Comparison of ENCODE assay signal across 12 cellular contexts in the genomic region with DNA sequence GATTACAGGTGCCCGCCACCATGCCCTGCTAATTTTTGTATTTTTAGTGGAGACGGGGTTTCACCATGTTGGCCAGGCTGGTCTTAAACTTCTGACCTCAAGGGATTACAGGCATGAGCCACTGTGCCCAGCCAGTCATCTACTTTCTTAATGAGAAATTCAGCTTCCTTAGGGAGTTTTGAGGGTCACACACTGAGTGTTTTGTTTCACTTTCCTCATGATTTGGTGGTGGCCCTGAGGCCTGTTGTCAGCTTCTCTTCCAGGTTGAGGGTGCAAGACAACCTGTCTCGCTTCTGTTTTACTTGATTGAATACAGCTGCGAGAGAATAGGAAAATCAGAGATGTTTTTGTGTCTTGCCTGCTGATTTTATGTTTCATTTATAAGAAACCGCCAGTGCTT. TPM values are rescaled to one million over a fixed set of nuclear protein-coding genes. Genes with fewer than 3 reads are reported as not detected.
A peak's percentile ranks its signal among the peaks of the same experiment; 100 is the strongest.
DNase-seq lines count a peak whose midpoint lies in the region; ATAC-seq and TF ChIP-seq lines count a peak whose summit lies in the region.
"Had no signal": no experiment of that assay in that cellular context is flagged by ENCODE, and none has a peak within 500 bp of the region (broad histone marks: within the 10 kb centered on the region; RNA-seq: fewer than 3 reads in every experiment).

No MANE protein-coding gene starts in this region.

- no peaks in the 10 kb centered on the region for H3K27me3 Mint-ChIP-seq in activated CD4-positive, alpha-beta T cell treated with anti-CD3 and anti-CD28 coated beads, Interleukin-2, amount 10 ng/mL, durations not matched to agents 24 days and 14 days

- no peak overlapping the region for H2AFZ ChIP-seq in IMR-90 (replicated peaks; ENCODE audit: low read length, poor library complexity)

- H3K4me2 ChIP-seq in IMR-90 (ENCODE audit: low read depth, low read length) = no peak overlapping the region

- DNase-seq in IMR-90 = no peak
- DNase-seq in vagina (ENCODE audit: extremely low spot score in 2 of 2) = no peak
- no peak for DNase-seq in sciatic nerve (ENCODE audit: low spot score)
- DNase-seq in activated CD4-positive, alpha-beta T cell treated with anti-CD3 and anti-CD28 coated beads, Interleukin-2, amount 10 ng/mL, durations not matched to agents 24 days and 14 days = no peak
- DNase-seq: CD4-positive, CD25-positive, alpha-beta regulatory T cell; NCI-H1436 treated with DMSO at 0.1 percent for 48 hours; T1000 had no signal

- no peak overlapping the region for H3K4ac ChIP-seq in IMR-90 (ENCODE audit: low read depth, low read length)

- WGBS in IMR-90 (ENCODE audit: extremely low coverage in 2 of 2, insufficient read length in 1 of 2), 2 experiments = no CpG with 5 or more reads among the region's 5 CpGs

- H2BK5ac ChIP-seq in IMR-90 (ENCODE audit: low read depth, low read length, poor library complexity, severe bottlenecking) = no peak overlapping the region

- no peak for TF ChIP-seq CTCF in IMR-90 (conservative IDR thresholded peaks at IDR 0.05; ENCODE audit: low read depth, low read length)
- TF ChIP-seq CTCF in vagina (IDR thresholded peaks at IDR 0.05) = no peak

- H3K9me3 Mint-ChIP-seq in activated CD4-positive, alpha-beta T cell treated with anti-CD3 and anti-CD28 coated beads, Interleukin-2, amount 10 ng/mL, durations not matched to agents 24 days and 14 days = peaks cover 4% of the 10 kb centered on the region

- no peak overlapping the region for H3K4me3 Mint-ChIP-seq in activated CD4-positive, alpha-beta T cell treated with anti-CD3 and anti-CD28 coated beads, Interleukin-2, amount 10 ng/mL, durations not matched to agents 24 days and 14 days
- H3K4me3 Mint-ChIP-seq: CD4-positive, CD25-positive, alpha-beta regulatory T cell had no signal

- H3K36me3 Mint-ChIP-seq in activated CD4-positive, alpha-beta T cell treated with anti-CD3 and anti-CD28 coated beads, Interleukin-2, amount 10 ng/mL, durations not matched to agents 24 days and 14 days (ENCODE audit: low read depth) = peaks cover 2% of the 10 kb centered on the region
- H3K36me3 Mint-ChIP-seq: CD4-positive, CD25-positive, alpha-beta regulatory T cell had no signal

- peaks cover 15% of the 10 kb centered on the region for H3K4me1 ChIP-seq in IMR-90 (ENCODE audit: control insufficient read depth, insufficient read depth, low read length)
- H3K4me1 ChIP-seq in vagina = peaks cover 11% of the 10 kb centered on the region

- no peak overlapping the region for H2BK20ac ChIP-seq in IMR-90 (ENCODE audit: low read depth, low read length)

- H3K27me3 ChIP-seq in IMR-90 (ENCODE audit: control insufficient read depth, insufficient read depth, low read length) = no peaks in the 10 kb centered on the region
- H3K27me3 ChIP-seq in vagina = no peaks in the 10 kb centered on the region
- H3K27me3 ChIP-seq: tibial nerve had no signal

- no peak overlapping the region for H3K9ac ChIP-seq in IMR-90 (ENCODE audit: low read depth, low read length)

- no peak overlapping the region for H3K23ac ChIP-seq in IMR-90 (ENCODE audit: low read depth, low read length)

- H2AK5ac ChIP-seq in IMR-90 (ENCODE audit: low read depth, low read length) = 0 out of 2 replicates have a peak overlapping the region, but pooled peaks have one; percentile 13

- TF ChIP-seq RAD21 in IMR-90 (IDR thresholded peaks at IDR 0.05; ENCODE audit: low read length) = no peak

- H3K18ac ChIP-seq in IMR-90 (ENCODE audit: low read depth, low read length) = no peak overlapping the region

- in situ Hi-C loops in IMR-90 (cut with MboI; ENCODE audit: low sequenced_read_pairs) = no loop called here

- H3K79me1 ChIP-seq in IMR-90 (ENCODE audit: low read depth in 1 of 2, low read length in 2 of 2) = peaks cover 0 to 14% of the 10 kb centered on the region in 2 experiments; a peak in 2 of 4 replicates

- H3K4me1 Mint-ChIP-seq in activated CD4-positive, alpha-beta T cell treated with anti-CD3 and anti-CD28 coated beads, Interleukin-2, amount 10 ng/mL, durations not matched to agents 24 days and 14 days = peaks cover 49% of the 10 kb centered on the region

- no peaks in the 10 kb centered on the region for H3K36me3 ChIP-seq in IMR-90 (ENCODE audit: control insufficient read depth, insufficient read depth, low read length)
- H3K36me3 ChIP-seq in vagina = no peaks in the 10 kb centered on the region
- H3K36me3 ChIP-seq: tibial nerve had no signal

- no peak overlapping the region for H3K27ac Mint-ChIP-seq in activated CD4-positive, alpha-beta T cell treated with anti-CD3 and anti-CD28 coated beads, Interleukin-2, amount 10 ng/mL, durations not matched to agents 24 days and 14 days
- H3K27ac Mint-ChIP-seq: CD4-positive, CD25-positive, alpha-beta regulatory T cell had no signal

- no peak overlapping the region; the same call in 1 of the 2 replicates for H2BK120ac ChIP-seq in IMR-90 (ENCODE audit: low read depth, low read length)

- H3K9me3 ChIP-seq in IMR-90 (ENCODE audit: control insufficient read depth, insufficient read depth, low read length) = no peaks in the 10 kb centered on the region
- H3K9me3 ChIP-seq in vagina = no peaks in the 10 kb centered on the region
- H3K9me3 ChIP-seq: tibial nerve had no signal

- no peaks in the 10 kb centered on the region for H4K20me1 ChIP-seq in IMR-90 (ENCODE audit: insufficient read depth, low read length)

- H4K91ac ChIP-seq in IMR-90 (ENCODE audit: insufficient read depth, low read depth, low read length) = peak overlapping the region; percentile 39; the same call in 1 of the 2 replicates

- H4K8ac ChIP-seq in IMR-90 (ENCODE audit: low read depth in 2 of 2, low read length in 2 of 2) = no peak overlapping the region

- H4K5ac ChIP-seq in IMR-90 (ENCODE audit: low read depth, low read length) = no peak overlapping the region

- peaks cover 5% of the 10 kb centered on the region; the same call in 1 of the 2 replicates for H3K9me1 ChIP-seq in IMR-90 (ENCODE audit: insufficient read depth, low read length)

- dilution Hi-C loops in IMR-90 (cut with HindIII; ENCODE audit: low sequenced_read_pairs, unreplicated experiment) = no loop called here

- H2AK9ac ChIP-seq in IMR-90 (replicated peaks; ENCODE audit: low read depth, low read length, poor library complexity) = no peak overlapping the region

- POLR2A ChIA-PET in IMR-90 (lab: Charles Lee; ENCODE audit: unreplicated experiment) = no interaction called here

- no peak overlapping the region for H2BK15ac ChIP-seq in IMR-90 (ENCODE audit: low read depth, low read length)

- no peak overlapping the region for H3K14ac ChIP-seq in IMR-90 (replicated peaks; ENCODE audit: low read depth, low read length)

- peak; percentile 93 for ATAC-seq in GM18502 (IDR thresholded peaks at IDR 0.05; ENCODE audit: poor library complexity, unreplicated experiment)
- ATAC-seq in GM19452 (IDR thresholded peaks at IDR 0.05; ENCODE audit: unreplicated experiment) = peak; percentile 81
- ATAC-seq in HG02885 (IDR thresholded peaks at IDR 0.05; ENCODE audit: poor library complexity, unreplicated experiment) = peak; percentile 73
- ATAC-seq in IMR-90 (ENCODE audit: low read depth) = no peak
- ATAC-seq in sciatic nerve = no peak
- no peak for ATAC-seq in GM18517 (IDR thresholded peaks at IDR 0.05; ENCODE audit: unreplicated experiment)

- H3K27ac ChIP-seq in IMR-90 (ENCODE audit: insufficient read depth, low read length) (no peak overlapping the region), vagina (no peak overlapping the region)
- H3K27ac ChIP-seq: tibial nerve had no signal

- no peak overlapping the region for H3K4me3 ChIP-seq in IMR-90 (ENCODE audit: insufficient read depth, low read depth, low read length)
- H3K4me3 ChIP-seq in vagina = no peak overlapping the region
- H3K4me3 ChIP-seq: tibial nerve had no signal

- TF ChIP-seq POLR2A in IMR-90 (IDR thresholded peaks at IDR 0.05; ENCODE audit: low read depth, low read length) = no peak
- TF ChIP-seq POLR2A in vagina (IDR thresholded peaks at IDR 0.05) = no peak

- no TSS peak for BruUV-seq in IMR-90 (replicated peaks; lab: Mats Ljungman, UMichigan)

- intact Hi-C loops in IMR-90 (cut with micrococcal nuclease) (no loop called here), vagina (cut with DNase I) (no loop called here), sciatic nerve (cut with DNase I) (no loop called here)
- intact Hi-C loops in activated CD4-positive, alpha-beta T cell treated with anti-CD3 and anti-CD28 coated beads, Interleukin-2, amount 10 ng/mL, durations not matched to agents 24 days and 14 days (cut with micrococcal nuclease) = no loop called here

- H3K56ac ChIP-seq in IMR-90 (ENCODE audit: extremely low read depth, insufficient read depth, low read length) = no peak overlapping the region

- CTCF ChIA-PET in IMR-90 (lab: Yijun Ruan, JAX) = no interaction called here

TF ChIP-seq in IMR-90, 13 proteins besides CTCF, POLR2A, EP300 and RAD21 (continues in another document):
- TF ChIP-seq RCOR1 (IDR thresholded peaks at IDR 0.05; ENCODE audit: insufficient replicate concordance, low read length) (no peak), BHLHE40 (IDR thresholded peaks at IDR 0.05; ENCODE audit: low read depth, low read length) (no peak), NFE2L2 (IDR thresholded peaks at IDR 0.05; ENCODE audit: low read depth, low read length) (no peak), MAFK (IDR thresholded peaks at IDR 0.05; ENCODE audit: low read depth, low read length) (no peak), MAZ (IDR thresholded peaks at IDR 0.05; ENCODE audit: borderline replicate concordance, low read depth, low read length) (no peak), CHD1 (IDR thresholded peaks at IDR 0.05; ENCODE audit: low read depth, low read length) (no peak), SMC3 (IDR thresholded peaks at IDR 0.05; ENCODE audit: low read depth, low read length) (no peak)
- TF ChIP-seq, protein P1, sequence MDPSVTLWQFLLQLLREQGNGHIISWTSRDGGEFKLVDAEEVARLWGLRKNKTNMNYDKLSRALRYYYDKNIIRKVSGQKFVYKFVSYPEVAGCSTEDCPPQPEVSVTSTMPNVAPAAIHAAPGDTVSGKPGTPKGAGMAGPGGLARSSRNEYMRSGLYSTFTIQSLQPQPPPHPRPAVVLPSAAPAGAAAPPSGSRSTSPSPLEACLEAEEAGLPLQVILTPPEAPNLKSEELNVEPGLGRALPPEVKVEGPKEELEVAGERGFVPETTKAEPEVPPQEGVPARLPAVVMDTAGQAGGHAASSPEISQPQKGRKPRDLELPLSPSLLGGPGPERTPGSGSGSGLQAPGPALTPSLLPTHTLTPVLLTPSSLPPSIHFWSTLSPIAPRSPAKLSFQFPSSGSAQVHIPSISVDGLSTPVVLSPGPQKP (IDR thresholded peaks at IDR 0.05; ENCODE audit: borderline replicate concordance, low read depth, low read length) = no peak

RNA-seq across cellular contexts. Expression of a gene that starts 9.9 kb away (rescaled TPM):
- total RNA-seq in IMR-90 (2012; rRNA removed) (3.0 and 4.2 TPM in 2 replicates), vagina (11.0 TPM), sciatic nerve (88.8 TPM)
- 3.0 and 4.8 TPM in 2 replicates for polyA plus RNA-seq in IMR-90 (2012; rRNA removed)
- 3.6 and 4.1 TPM in 2 replicates for polyA plus RNA-seq in IMR-90 (2012; cell fraction: cytosol; rRNA removed)
- polyA plus RNA-seq in IMR-90 (2012; cell fraction: nucleus; rRNA removed; ENCODE audit: low replicate concordance) = 5.4 and 11.0 TPM in 2 replicates
- 1.8 and 2.8 TPM in 2 replicates for total RNA-seq in activated CD4-positive, alpha-beta T cell treated with anti-CD3 and anti-CD28 coated beads, Interleukin-2, amount 10 ng/mL, durations not matched to agents 24 days and 14 days

Comparison
In these comparisons a context has a peak if more than half of its experiments do, and no peak if none do; other contexts are left out.
1. ATAC-seq: peak in GM18502 (single experiment), GM19452 (single experiment) and HG02885 (single experiment); none in IMR-90 (single experiment), sciatic nerve (single experiment) and GM18517 (single experiment).